ENCODE assay signal across 1 cellular context in genomic region chr14:69701857-69702256, GRCh38.
TF ChIP-seq lines count a peak whose summit lies in the region.

No MANE protein-coding gene starts in this region.

TF ChIP-seq in K562, 482 proteins besides CTCF, POLR2A, EP300 and RAD21 (continued from another document and continues in another):
- TF ChIP-seq, protein P1, sequence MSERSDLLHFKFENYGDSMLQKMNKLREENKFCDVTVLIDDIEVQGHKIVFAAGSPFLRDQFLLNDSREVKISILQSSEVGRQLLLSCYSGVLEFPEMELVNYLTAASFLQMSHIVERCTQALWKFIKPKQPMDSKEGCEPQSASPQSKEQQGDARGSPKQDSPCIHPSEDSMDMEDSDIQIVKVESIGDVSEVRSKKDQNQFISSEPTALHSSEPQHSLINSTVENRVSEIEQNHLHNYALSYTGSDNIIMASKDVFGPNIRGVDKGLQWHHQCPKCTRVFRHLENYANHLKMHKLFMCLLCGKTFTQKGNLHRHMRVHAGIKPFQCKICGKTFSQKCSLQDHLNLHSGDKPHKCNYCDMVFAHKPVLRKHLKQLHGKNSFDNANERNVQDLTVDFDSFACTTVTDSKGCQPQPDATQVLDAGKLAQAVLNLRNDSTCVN (CRISPR knock-in tag; IDR thresholded peaks at IDR 0.05) = no peak
- TF ChIP-seq SLC30A9 (CRISPR knock-in tag; IDR thresholded peaks at IDR 0.05) (no peak), MAFG (tag; conservative IDR thresholded peaks at IDR 0.05) (no peak), NFIC (IDR thresholded peaks at IDR 0.05) (peak; percentile 61), HLTF (IDR thresholded peaks at IDR 0.05) (no peak; the same call in 1 of the 2 replicates), THAP7 (CRISPR knock-in tag; IDR thresholded peaks at IDR 0.05) (no peak), NFIX (CRISPR knock-in tag; IDR thresholded peaks at IDR 0.05; ENCODE audit: low read depth) (no peak), SRSF1 (IDR thresholded peaks at IDR 0.05; ENCODE audit: low read depth, low read length) (no peak), TEAD2 (tag; IDR thresholded peaks at IDR 0.05) (no peak), RBM34 (IDR thresholded peaks at IDR 0.05; ENCODE audit: borderline replicate concordance, insufficient read depth, low read length) (no peak), C11orf30 (IDR thresholded peaks at IDR 0.05; ENCODE audit: low read depth) (0 out of 2 replicates have a peak, but pooled peaks have one; percentile 21), ZSCAN32 (CRISPR knock-in tag; IDR thresholded peaks at IDR 0.05) (no peak), POU5F1 (IDR thresholded peaks at IDR 0.05; ENCODE audit: borderline replicate concordance, low read depth, low read length, partially characterized antibody) (no peak), KAT7 (CRISPR knock-in tag; IDR thresholded peaks at IDR 0.05; ENCODE audit: borderline replicate concordance) (no peak), POLR3A (IDR thresholded peaks at IDR 0.05; ENCODE audit: borderline replicate concordance, extremely low read depth, insufficient read depth, insufficient read length) (no peak), BMI1 (IDR thresholded peaks at IDR 0.05; ENCODE audit: low read length) (no peak), MTF1 (CRISPR knock-in tag; IDR thresholded peaks at IDR 0.05; ENCODE audit: borderline replicate concordance) (no peak), NFXL1 (CRISPR knock-in tag; IDR thresholded peaks at IDR 0.05) (no peak), TAL1 (IDR thresholded peaks at IDR 0.05) (peak; percentile 79), ZNF584 (CRISPR knock-in tag; IDR thresholded peaks at IDR 0.05; ENCODE audit: low read depth) (no peak), NEUROD1 (IDR thresholded peaks at IDR 0.05; ENCODE audit: borderline replicate concordance, low read depth, low read length, partially characterized antibody) (no peak), STAG1 (CRISPR knock-in tag; IDR thresholded peaks at IDR 0.05; ENCODE audit: borderline replicate concordance) (no peak), SNAPC5 (CRISPR knock-in tag; IDR thresholded peaks at IDR 0.05) (no peak), ZFP36 (IDR thresholded peaks at IDR 0.05; ENCODE audit: low read depth, low read length, partially characterized antibody) (no peak), ZBTB9 (CRISPR knock-in tag; IDR thresholded peaks at IDR 0.05) (no peak), POLR2G (IDR thresholded peaks at IDR 0.05; ENCODE audit: low read depth, low read length) (no peak), HEY1 (CRISPR knock-in tag; IDR thresholded peaks at IDR 0.05; ENCODE audit: borderline replicate concordance) (no peak), BRCA1 (IDR thresholded peaks at IDR 0.05) (no peak), BRCA1 (CRISPR knock-in tag; IDR thresholded peaks at IDR 0.05) (no peak), ZNF408 (CRISPR knock-in tag; IDR thresholded peaks at IDR 0.05; ENCODE audit: low read depth) (no peak), RNF2 (IDR thresholded peaks at IDR 0.05) (peak; percentile 60; the same call in 1 of the 2 replicates), HCFC1 (IDR thresholded peaks at IDR 0.05; ENCODE audit: low read depth, low read length) (no peak), KLF10 (CRISPR knock-in tag; IDR thresholded peaks at IDR 0.05) (no peak), TAF9B (IDR thresholded peaks at IDR 0.05; ENCODE audit: partially characterized antibody) (peak; percentile 45), RBM25 (IDR thresholded peaks at IDR 0.05; ENCODE audit: low read depth, low read length, severe bottlenecking) (no peak), PHTF2 (CRISPR knock-in tag; IDR thresholded peaks at IDR 0.05) (no peak), ZNF551 (CRISPR knock-in tag; IDR thresholded peaks at IDR 0.05) (no peak), GABPA (tag; conservative IDR thresholded peaks at IDR 0.05; ENCODE audit: low read depth) (no peak), RBFOX2 (IDR thresholded peaks at IDR 0.05; ENCODE audit: low read depth, low read length) (no peak), KDM4B (IDR thresholded peaks at IDR 0.05; ENCODE audit: borderline replicate concordance in 2 of 2, low read depth in 1 of 2) (no peak), CBX1 (IDR thresholded peaks at IDR 0.05; ENCODE audit: low read depth) (no peak), HDAC6 (IDR thresholded peaks at IDR 0.05; ENCODE audit: low read depth, low read length) (no peak), BDP1 (IDR thresholded peaks at IDR 0.05; ENCODE audit: insufficient read depth, insufficient read length) (no peak), ZNF444 (CRISPR knock-in tag; IDR thresholded peaks at IDR 0.05) (no peak), KAT2B (IDR thresholded peaks at IDR 0.05; ENCODE audit: low read depth, low read length) (no peak), NELFE (IDR thresholded peaks at IDR 0.05; ENCODE audit: insufficient read depth, insufficient read length) (no peak), DDX20 (tag; IDR thresholded peaks at IDR 0.05; ENCODE audit: low read depth) (no peak), TOE1 (IDR thresholded peaks at IDR 0.05; ENCODE audit: borderline replicate concordance) (no peak), TOE1 (CRISPR knock-in tag; IDR thresholded peaks at IDR 0.05; ENCODE audit: borderline replicate concordance, low read depth) (no peak), SNIP1 (IDR thresholded peaks at IDR 0.05; ENCODE audit: low read depth) (no peak), PURB (CRISPR knock-in tag; IDR thresholded peaks at IDR 0.05; ENCODE audit: low read depth) (no peak), SREBF1 (IDR thresholded peaks at IDR 0.05; ENCODE audit: borderline replicate concordance, low read depth, low read length) (no peak), IFI16 (CRISPR knock-in tag; IDR thresholded peaks at IDR 0.05) (no peak), USF1 (CRISPR knock-in tag; IDR thresholded peaks at IDR 0.05) (no peak), HMGXB4 (CRISPR knock-in tag; IDR thresholded peaks at IDR 0.05) (no peak), MEF2D (tag; conservative IDR thresholded peaks at IDR 0.05; ENCODE audit: low read depth) (no peak), HDAC3 (IDR thresholded peaks at IDR 0.05; ENCODE audit: borderline replicate concordance, partially characterized antibody) (no peak), PYGO2 (tag; IDR thresholded peaks at IDR 0.05) (no peak), MBD2 (IDR thresholded peaks at IDR 0.05; ENCODE audit: borderline replicate concordance, low read depth) (peak; percentile 52; the same call in 1 of the 2 replicates), YY1 (IDR thresholded peaks at IDR 0.05; ENCODE audit: borderline replicate concordance in 1 of 3, control insufficient read depth in 1 of 3, extremely low read depth in 1 of 3, insufficient read depth in 3 of 3, insufficient read length in 1 of 3, insufficient replicate concordance in 2 of 3, low read depth in 1 of 3, low read length in 2 of 3) (peak in 1 of 3 experiments; percentile 36)
- TF ChIP-seq, protein P2, sequence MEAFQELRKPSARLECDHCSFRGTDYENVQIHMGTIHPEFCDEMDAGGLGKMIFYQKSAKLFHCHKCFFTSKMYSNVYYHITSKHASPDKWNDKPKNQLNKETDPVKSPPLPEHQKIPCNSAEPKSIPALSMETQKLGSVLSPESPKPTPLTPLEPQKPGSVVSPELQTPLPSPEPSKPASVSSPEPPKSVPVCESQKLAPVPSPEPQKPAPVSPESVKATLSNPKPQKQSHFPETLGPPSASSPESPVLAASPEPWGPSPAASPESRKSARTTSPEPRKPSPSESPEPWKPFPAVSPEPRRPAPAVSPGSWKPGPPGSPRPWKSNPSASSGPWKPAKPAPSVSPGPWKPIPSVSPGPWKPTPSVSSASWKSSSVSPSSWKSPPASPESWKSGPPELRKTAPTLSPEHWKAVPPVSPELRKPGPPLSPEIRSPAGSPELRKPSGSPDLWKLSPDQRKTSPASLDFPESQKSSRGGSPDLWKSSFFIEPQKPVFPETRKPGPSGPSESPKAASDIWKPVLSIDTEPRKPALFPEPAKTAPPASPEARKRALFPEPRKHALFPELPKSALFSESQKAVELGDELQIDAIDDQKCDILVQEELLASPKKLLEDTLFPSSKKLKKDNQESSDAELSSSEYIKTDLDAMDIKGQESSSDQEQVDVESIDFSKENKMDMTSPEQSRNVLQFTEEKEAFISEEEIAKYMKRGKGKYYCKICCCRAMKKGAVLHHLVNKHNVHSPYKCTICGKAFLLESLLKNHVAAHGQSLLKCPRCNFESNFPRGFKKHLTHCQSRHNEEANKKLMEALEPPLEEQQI (IDR thresholded peaks at IDR 0.05) = no peak
- TF ChIP-seq, protein P3, sequence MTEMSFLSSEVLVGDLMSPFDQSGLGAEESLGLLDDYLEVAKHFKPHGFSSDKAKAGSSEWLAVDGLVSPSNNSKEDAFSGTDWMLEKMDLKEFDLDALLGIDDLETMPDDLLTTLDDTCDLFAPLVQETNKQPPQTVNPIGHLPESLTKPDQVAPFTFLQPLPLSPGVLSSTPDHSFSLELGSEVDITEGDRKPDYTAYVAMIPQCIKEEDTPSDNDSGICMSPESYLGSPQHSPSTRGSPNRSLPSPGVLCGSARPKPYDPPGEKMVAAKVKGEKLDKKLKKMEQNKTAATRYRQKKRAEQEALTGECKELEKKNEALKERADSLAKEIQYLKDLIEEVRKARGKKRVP (CRISPR knock-in tag; IDR thresholded peaks at IDR 0.05) = no peak
- TF ChIP-seq, protein P4, sequence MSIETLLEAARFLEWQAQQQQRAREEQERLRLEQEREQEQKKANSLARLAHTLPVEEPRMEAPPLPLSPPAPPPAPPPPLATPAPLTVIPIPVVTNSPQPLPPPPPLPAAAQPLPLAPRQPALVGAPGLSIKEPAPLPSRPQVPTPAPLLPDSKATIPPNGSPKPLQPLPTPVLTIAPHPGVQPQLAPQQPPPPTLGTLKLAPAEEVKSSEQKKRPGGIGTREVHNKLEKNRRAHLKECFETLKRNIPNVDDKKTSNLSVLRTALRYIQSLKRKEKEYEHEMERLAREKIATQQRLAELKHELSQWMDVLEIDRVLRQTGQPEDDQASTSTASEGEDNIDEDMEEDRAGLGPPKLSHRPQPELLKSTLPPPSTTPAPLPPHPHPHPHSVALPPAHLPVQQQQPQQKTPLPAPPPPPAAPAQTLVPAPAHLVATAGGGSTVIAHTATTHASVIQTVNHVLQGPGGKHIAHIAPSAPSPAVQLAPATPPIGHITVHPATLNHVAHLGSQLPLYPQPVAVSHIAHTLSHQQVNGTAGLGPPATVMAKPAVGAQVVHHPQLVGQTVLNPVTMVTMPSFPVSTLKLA (conservative IDR thresholded peaks at IDR 0.05) = peak; percentile 20 to 56; a peak in 2 of 4 replicates
- TF ChIP-seq, protein P5, sequence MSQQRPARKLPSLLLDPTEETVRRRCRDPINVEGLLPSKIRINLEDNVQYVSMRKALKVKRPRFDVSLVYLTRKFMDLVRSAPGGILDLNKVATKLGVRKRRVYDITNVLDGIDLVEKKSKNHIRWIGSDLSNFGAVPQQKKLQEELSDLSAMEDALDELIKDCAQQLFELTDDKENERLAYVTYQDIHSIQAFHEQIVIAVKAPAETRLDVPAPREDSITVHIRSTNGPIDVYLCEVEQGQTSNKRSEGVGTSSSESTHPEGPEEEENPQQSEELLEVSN (IDR thresholded peaks at IDR 0.05; ENCODE audit: borderline replicate concordance in 1 of 2, extremely low read depth in 1 of 2, insufficient read depth in 1 of 2, insufficient read length in 1 of 2, low read depth in 1 of 2, low read length in 1 of 2, poor library complexity in 1 of 2, severe bottlenecking in 1 of 2) = no peak
- TF ChIP-seq, protein P6, sequence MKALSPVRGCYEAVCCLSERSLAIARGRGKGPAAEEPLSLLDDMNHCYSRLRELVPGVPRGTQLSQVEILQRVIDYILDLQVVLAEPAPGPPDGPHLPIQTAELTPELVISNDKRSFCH (CRISPR knock-in tag; IDR thresholded peaks at IDR 0.05) = no peak
- TF ChIP-seq, protein P6 (tag; IDR thresholded peaks at IDR 0.05) = no peak
